In the genomic region with DNA sequence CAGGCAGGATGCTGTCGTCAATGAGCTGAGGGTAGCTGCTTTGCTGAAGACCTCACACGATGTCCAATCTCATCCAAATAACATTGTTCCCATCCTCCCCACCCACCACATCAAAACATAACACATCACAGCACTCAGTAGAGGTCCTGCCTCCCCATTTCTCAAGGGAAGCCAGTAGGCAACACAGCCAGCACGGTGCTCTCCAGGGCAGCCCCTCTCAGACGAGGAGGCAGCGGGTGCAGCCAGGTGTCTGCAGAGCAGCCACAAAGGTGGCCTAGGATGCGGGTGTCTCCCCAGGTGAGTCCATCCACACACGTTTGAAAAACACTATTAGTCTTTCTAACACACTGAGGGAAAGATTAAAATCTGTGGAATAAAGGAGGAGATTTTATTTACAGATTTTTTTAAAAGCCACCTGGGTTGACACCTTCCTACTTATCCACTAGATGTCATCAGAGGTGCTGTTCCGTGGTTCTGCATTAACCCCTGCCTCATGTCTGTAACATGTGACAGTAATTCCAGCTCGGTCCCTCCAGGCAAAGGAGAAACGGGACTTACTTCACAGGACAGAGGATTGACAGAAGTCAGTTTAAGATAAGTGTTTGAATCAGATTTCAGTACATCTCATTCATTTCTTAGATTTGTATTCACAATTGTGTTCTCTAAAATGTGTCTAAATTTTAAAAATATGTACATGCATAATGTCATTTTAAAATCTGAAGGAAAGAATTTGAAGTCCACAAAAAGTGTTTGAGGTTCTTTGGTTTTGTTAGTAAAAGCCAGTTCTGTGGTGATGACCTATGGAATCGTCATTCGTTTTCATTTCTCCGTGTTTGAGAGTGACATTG, we compare ENCODE assay signal across 8 cellular contexts.
DNase-seq lines count a peak whose midpoint lies in the region; ATAC-seq, FAIRE-seq and TF ChIP-seq lines count a peak whose summit lies in the region.

No MANE protein-coding gene starts in this region.

- H4K20me1 ChIP-seq in GM23248 (ENCODE audit: insufficient read depth) (no peaks in the 10 kb centered on the region), MM.1S (ENCODE audit: insufficient read depth, low read length) (no peaks in the 10 kb centered on the region)

- no peak for TF ChIP-seq EP300 in sigmoid colon (IDR thresholded peaks at IDR 0.05)

- 68 to 72% methylated on average over 13 of the region's 13 CpGs for WGBS in GM23248 (ENCODE audit: low coverage in 1 of 2, low lambda C conversion rate in 2 of 2, missing lambda C conversion rate in 2 of 2), 2 experiments
- 63 to 65% (median 64%) methylated on average over 13 of the region's 13 CpGs for WGBS in small intestine, 3 donors
- 54 to 61% methylated on average over 13 of the region's 13 CpGs for WGBS in sigmoid colon, 2 donors

- no peak overlapping the region for H3K4me2 ChIP-seq in GM23248 (ENCODE audit: unreplicated experiment)
- H3K4me2 ChIP-seq in MM.1S (ENCODE audit: low read depth, low read length) = no peak overlapping the region

- intact Hi-C loops in activated CD4-positive, alpha-beta T cell treated with anti-CD3 and anti-CD28 coated beads, Interleukin-2, amount 10 ng/mL, durations not matched to agents 24 days and 14 days (cut with micrococcal nuclease) = loop anchor here (1.0 to 5.0 kb wide), 3 partner anchors 84 to 165 kb away; no protein-coding TSS in a partner anchor
- intact Hi-C loops in sigmoid colon (cut with DNase I) = no loop called here

- in situ Hi-C loops in GM23248 (cut with MboI) = no loop called here

- FAIRE-seq in small intestine (lab: Jason Lieb, UNC) = no peak

- H3K27me3 ChIP-seq in GM23248 (replicated peaks; ENCODE audit: insufficient read depth) = no peaks in the 10 kb centered on the region
- H3K27me3 ChIP-seq in MM.1S (replicated peaks; ENCODE audit: insufficient read depth, low read length) = no peaks in the 10 kb centered on the region
- H3K27me3 ChIP-seq in small intestine (ENCODE audit: control insufficient read depth in 2 of 2, insufficient read depth in 2 of 2, low read length in 2 of 2) = no peaks in the 10 kb centered on the region
- H3K27me3 ChIP-seq in sigmoid colon = no peaks in the 10 kb centered on the region

- H3K79me2 ChIP-seq in GM23248 (ENCODE audit: insufficient read depth) (no peaks in the 10 kb centered on the region), MM.1S (ENCODE audit: low read length) (no peaks in the 10 kb centered on the region)

- TF ChIP-seq POLR2A in sigmoid colon (IDR thresholded peaks at IDR 0.05) = no peak

- H3K4me1 ChIP-seq in GM23248 (ENCODE audit: insufficient read depth) (no peaks in the 10 kb centered on the region), MM.1S (ENCODE audit: low read length) (no peaks in the 10 kb centered on the region), small intestine (ENCODE audit: control insufficient read depth in 2 of 2, insufficient read depth in 1 of 2, low read depth in 1 of 2, low read length in 1 of 2) (no peaks in the 10 kb centered on the region), sigmoid colon (no peaks in the 10 kb centered on the region)

- peak overlapping the region; percentile 12 for H3K27ac Mint-ChIP-seq in activated CD4-positive, alpha-beta T cell treated with anti-CD3 and anti-CD28 coated beads, Interleukin-2, amount 10 ng/mL, durations not matched to agents 24 days and 14 days

- H3K4me3 Mint-ChIP-seq in activated CD4-positive, alpha-beta T cell treated with anti-CD3 and anti-CD28 coated beads, Interleukin-2, amount 10 ng/mL, durations not matched to agents 24 days and 14 days = no peak overlapping the region

- H3K27ac ChIP-seq in GM23248 = no peak overlapping the region
- H3K27ac ChIP-seq in MM.1S (ENCODE audit: low read length) = no peak overlapping the region
- no peak overlapping the region for H3K27ac ChIP-seq in small intestine (ENCODE audit: low read depth in 1 of 2, low read length in 1 of 2)
- H3K27ac ChIP-seq in sigmoid colon = no peak overlapping the region

- H3K9me3 Mint-ChIP-seq in activated CD4-positive, alpha-beta T cell treated with anti-CD3 and anti-CD28 coated beads, Interleukin-2, amount 10 ng/mL, durations not matched to agents 24 days and 14 days = no peaks in the 10 kb centered on the region

- peaks cover 2% of the 10 kb centered on the region for H3K36me3 Mint-ChIP-seq in activated CD4-positive, alpha-beta T cell treated with anti-CD3 and anti-CD28 coated beads, Interleukin-2, amount 10 ng/mL, durations not matched to agents 24 days and 14 days (ENCODE audit: low read depth)

- no peak overlapping the region for H2AFZ ChIP-seq in GM23248
- H2AFZ ChIP-seq in MM.1S (ENCODE audit: low read length) = no peak overlapping the region

- H3K9ac ChIP-seq in GM23248 (no peak overlapping the region), MM.1S (ENCODE audit: low read length) (no peak overlapping the region)

- ATAC-seq in SK-N-SH treated with all-trans-retinoic acid at 6 μM for 48 hours = peak; percentile 71

- H3F3A ChIP-seq in GM23248 (ENCODE audit: insufficient read depth) = no peaks in the 10 kb centered on the region
- H3F3A ChIP-seq in MM.1S (ENCODE audit: insufficient read depth, low read length) = 0 out of 2 replicates have a peak, but pooled peaks cover 4% of the 10 kb centered on the region

- H3K9me3 ChIP-seq in GM23248 (ENCODE audit: low read depth) (no peaks in the 10 kb centered on the region), MM.1S (replicated peaks; ENCODE audit: insufficient read depth, low read length) (no peaks in the 10 kb centered on the region), small intestine (ENCODE audit: control insufficient read depth, low read depth) (no peaks in the 10 kb centered on the region), sigmoid colon (no peaks in the 10 kb centered on the region)

- TF ChIP-seq CTCF in MM.1S (IDR thresholded peaks at IDR 0.05; ENCODE audit: low read length) (peak; percentile 50), foreskin fibroblast (IDR thresholded peaks at IDR 0.05; ENCODE audit: low read depth, low read length) (peak; percentile 46), sigmoid colon (IDR thresholded peaks at IDR 0.05) (peak in 1 of 4 experiments; percentile 35)

- no peaks in the 10 kb centered on the region for H3K27me3 Mint-ChIP-seq in activated CD4-positive, alpha-beta T cell treated with anti-CD3 and anti-CD28 coated beads, Interleukin-2, amount 10 ng/mL, durations not matched to agents 24 days and 14 days

- H3K9me2 ChIP-seq in GM23248 (ENCODE audit: insufficient read depth) = no peaks in the 10 kb centered on the region
- H3K9me2 ChIP-seq in MM.1S (replicated peaks; ENCODE audit: insufficient read depth, low read length) = no peaks in the 10 kb centered on the region

- H3K36me3 ChIP-seq in GM23248 (ENCODE audit: low read depth) = no peaks in the 10 kb centered on the region
- H3K36me3 ChIP-seq in MM.1S (replicated peaks; ENCODE audit: insufficient read depth, low read length) = no peaks in the 10 kb centered on the region
- no peaks in the 10 kb centered on the region for H3K36me3 ChIP-seq in small intestine (ENCODE audit: control insufficient read depth in 2 of 2, insufficient read depth in 2 of 2, low read length in 2 of 2)
- peaks cover 0 to 13% (median 0%) of the 10 kb centered on the region in 4 donors for H3K36me3 ChIP-seq in sigmoid colon

- peak; percentile 75 for DNase-seq in activated CD4-positive, alpha-beta T cell treated with anti-CD3 and anti-CD28 coated beads, Interleukin-2, amount 10 ng/mL, durations not matched to agents 24 days and 14 days
- no peak for DNase-seq in activated CD4-positive, alpha-beta T cell treated with anti-CD3 and anti-CD28 coated beads for 48 hours
- DNase-seq in GM23248 (peak; percentile 55), MM.1S (peak; percentile 48), foreskin fibroblast (peak; percentile 40 to 71), small intestine (peak; percentile 38), sigmoid colon (no peak)

- no peak overlapping the region for H3K4me3 ChIP-seq in GM23248
- H3K4me3 ChIP-seq in MM.1S (ENCODE audit: low read length) = no peak overlapping the region
- no peak overlapping the region for H3K4me3 ChIP-seq in foreskin fibroblast (ENCODE audit: low read depth in 1 of 2, low read length in 2 of 2)
- H3K4me3 ChIP-seq in small intestine (ENCODE audit: low read depth in 1 of 2, low read length in 2 of 2) = no peak overlapping the region
- no peak overlapping the region for H3K4me3 ChIP-seq in sigmoid colon

- H3K4me1 Mint-ChIP-seq in activated CD4-positive, alpha-beta T cell treated with anti-CD3 and anti-CD28 coated beads, Interleukin-2, amount 10 ng/mL, durations not matched to agents 24 days and 14 days = peaks cover 14% of the 10 kb centered on the region

TF ChIP-seq in SK-N-SH treated with all-trans-retinoic acid at 6 μM for 48 hours, 23 proteins besides CTCF, POLR2A, EP300 and RAD21 (continues in another document):
- TF ChIP-seq, protein P1, sequence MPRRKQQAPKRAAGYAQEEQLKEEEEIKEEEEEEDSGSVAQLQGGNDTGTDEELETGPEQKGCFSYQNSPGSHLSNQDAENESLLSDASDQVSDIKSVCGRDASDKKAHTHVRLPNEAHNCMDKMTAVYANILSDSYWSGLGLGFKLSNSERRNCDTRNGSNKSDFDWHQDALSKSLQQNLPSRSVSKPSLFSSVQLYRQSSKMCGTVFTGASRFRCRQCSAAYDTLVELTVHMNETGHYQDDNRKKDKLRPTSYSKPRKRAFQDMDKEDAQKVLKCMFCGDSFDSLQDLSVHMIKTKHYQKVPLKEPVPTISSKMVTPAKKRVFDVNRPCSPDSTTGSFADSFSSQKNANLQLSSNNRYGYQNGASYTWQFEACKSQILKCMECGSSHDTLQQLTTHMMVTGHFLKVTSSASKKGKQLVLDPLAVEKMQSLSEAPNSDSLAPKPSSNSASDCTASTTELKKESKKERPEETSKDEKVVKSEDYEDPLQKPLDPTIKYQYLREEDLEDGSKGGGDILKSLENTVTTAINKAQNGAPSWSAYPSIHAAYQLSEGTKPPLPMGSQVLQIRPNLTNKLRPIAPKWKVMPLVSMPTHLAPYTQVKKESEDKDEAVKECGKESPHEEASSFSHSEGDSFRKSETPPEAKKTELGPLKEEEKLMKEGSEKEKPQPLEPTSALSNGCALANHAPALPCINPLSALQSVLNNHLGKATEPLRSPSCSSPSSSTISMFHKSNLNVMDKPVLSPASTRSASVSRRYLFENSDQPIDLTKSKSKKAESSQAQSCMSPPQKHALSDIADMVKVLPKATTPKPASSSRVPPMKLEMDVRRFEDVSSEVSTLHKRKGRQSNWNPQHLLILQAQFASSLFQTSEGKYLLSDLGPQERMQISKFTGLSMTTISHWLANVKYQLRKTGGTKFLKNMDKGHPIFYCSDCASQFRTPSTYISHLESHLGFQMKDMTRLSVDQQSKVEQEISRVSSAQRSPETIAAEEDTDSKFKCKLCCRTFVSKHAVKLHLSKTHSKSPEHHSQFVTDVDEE (CRISPR knock-in tag; IDR thresholded peaks at IDR 0.05) = no peak
- TF ChIP-seq TOX (CRISPR knock-in tag; IDR thresholded peaks at IDR 0.05; ENCODE audit: borderline replicate concordance) (no peak), CSDC2 (CRISPR knock-in tag; IDR thresholded peaks at IDR 0.05) (no peak), GLIS3 (CRISPR knock-in tag; IDR thresholded peaks at IDR 0.05) (no peak), OSR1 (CRISPR knock-in tag; IDR thresholded peaks at IDR 0.05) (no peak)

Comparison
In these comparisons a context has a peak if more than half of its experiments do, and no peak if none do; other contexts are left out.
1. DNase-seq: peak in activated CD4-positive, alpha-beta T cell treated with anti-CD3 and anti-CD28 coated beads, Interleukin-2, amount 10 ng/mL, durations not matched to agents 24 days and 14 days (single experiment), GM23248 (single experiment), MM.1S (single experiment), foreskin fibroblast (2 of 2) and small intestine (single experiment); none in activated CD4-positive, alpha-beta T cell treated with anti-CD3 and anti-CD28 coated beads for 48 hours (single experiment) and sigmoid colon (single experiment).